Comparison of ENCODE assay signal across 1 cellular context in genomic region chr6:156809034-156809433, GRCh38.
TF ChIP-seq lines count a peak whose summit lies in the region.

No MANE protein-coding gene starts in this region.

TF ChIP-seq in K562, 482 proteins besides CTCF, POLR2A, EP300 and RAD21 (continued from another document):
- TF ChIP-seq CREBBP (IDR thresholded peaks at IDR 0.05; ENCODE audit: low read depth, low read length), result no peak
- TF ChIP-seq SOX6 (IDR thresholded peaks at IDR 0.05), result no peak; the same call in 1 of the 2 replicates
- TF ChIP-seq COPS2 (conservative IDR thresholded peaks at IDR 0.05), result no peak
- no peak for TF ChIP-seq LCOR (CRISPR knock-in tag; IDR thresholded peaks at IDR 0.05)
- peak; percentile 69; the same call in 1 of the 2 replicates for TF ChIP-seq MITF (IDR thresholded peaks at IDR 0.05)
- TF ChIP-seq GATAD2A (IDR thresholded peaks at IDR 0.05), result no peak
- TF ChIP-seq ELF4 (CRISPR knock-in tag; IDR thresholded peaks at IDR 0.05), result no peak
- TF ChIP-seq LARP7 (IDR thresholded peaks at IDR 0.05), result no peak
- 0 out of 2 replicates have a peak, but pooled peaks have one; percentile 42 for TF ChIP-seq HMBOX1 (IDR thresholded peaks at IDR 0.05)
- no peak for TF ChIP-seq CGGBP1 (CRISPR knock-in tag; IDR thresholded peaks at IDR 0.05)
- no peak for TF ChIP-seq NFRKB (IDR thresholded peaks at IDR 0.05; ENCODE audit: low read depth)
- no peak for TF ChIP-seq ZBTB7A (IDR thresholded peaks at IDR 0.05; ENCODE audit: borderline replicate concordance, control insufficient read depth, low read depth, low read length)
- TF ChIP-seq MYC (IDR thresholded peaks at IDR 0.05; ENCODE audit: low read depth, low read length), result 0 out of 2 replicates have a peak, but pooled peaks have one; percentile 36
- TF ChIP-seq MYC (CRISPR knock-in tag; IDR thresholded peaks at IDR 0.05; ENCODE audit: borderline replicate concordance, low read depth), result no peak
- TF ChIP-seq MTA1 (IDR thresholded peaks at IDR 0.05; ENCODE audit: borderline replicate concordance), result no peak
- TF ChIP-seq KLF6 (CRISPR knock-in tag; IDR thresholded peaks at IDR 0.05; ENCODE audit: borderline replicate concordance), result no peak
- no peak for TF ChIP-seq CHAMP1 (IDR thresholded peaks at IDR 0.05)
- TF ChIP-seq RERE (CRISPR knock-in tag; IDR thresholded peaks at IDR 0.05; ENCODE audit: borderline replicate concordance), result no peak
- TF ChIP-seq NR2C1 (IDR thresholded peaks at IDR 0.05), result 0 out of 2 replicates have a peak, but pooled peaks have one; percentile 8
- TF ChIP-seq NR2C1 (tag; IDR thresholded peaks at IDR 0.05), result no peak
- no peak for TF ChIP-seq PTRF (tag; IDR thresholded peaks at IDR 0.05)
- peak; percentile 44 to 57 for TF ChIP-seq E2F6 (IDR thresholded peaks at IDR 0.05; ENCODE audit: borderline replicate concordance in 1 of 2, extremely low read depth in 1 of 2, insufficient read depth in 1 of 2, insufficient read length in 1 of 2, low read depth in 1 of 2, low read length in 1 of 2, poor library complexity in 1 of 2, severe bottlenecking in 1 of 2)
- TF ChIP-seq E2F8 (IDR thresholded peaks at IDR 0.05; ENCODE audit: low read depth, partially characterized antibody), result no peak
- TF ChIP-seq DLX4 (CRISPR knock-in tag; IDR thresholded peaks at IDR 0.05), result no peak
- TF ChIP-seq CBFB (CRISPR knock-in tag; IDR thresholded peaks at IDR 0.05), result no peak
- no peak for TF ChIP-seq TEAD1 (CRISPR knock-in tag; IDR thresholded peaks at IDR 0.05)
- 0 out of 4 replicates have a peak, but pooled peaks have one; percentile 12 to 27 for TF ChIP-seq MNT (conservative IDR thresholded peaks at IDR 0.05)
- no peak for TF ChIP-seq PURB (CRISPR knock-in tag; IDR thresholded peaks at IDR 0.05; ENCODE audit: low read depth)
- no peak for TF ChIP-seq CXXC5 (CRISPR knock-in tag; IDR thresholded peaks at IDR 0.05)
- TF ChIP-seq MTF1 (CRISPR knock-in tag; IDR thresholded peaks at IDR 0.05; ENCODE audit: borderline replicate concordance), result no peak
- no peak for TF ChIP-seq MXI1 (IDR thresholded peaks at IDR 0.05; ENCODE audit: low read depth, low read length)
- 0 out of 4 replicates have a peak, but pooled peaks of 1 of the 2 experiments have one; percentile 17 for TF ChIP-seq FOXA3 (CRISPR knock-in tag; conservative IDR thresholded peaks at IDR 0.05 in 1 of 2, IDR thresholded peaks at IDR 0.05 in 1 of 2)
- no peak for TF ChIP-seq CREM (IDR thresholded peaks at IDR 0.05; ENCODE audit: low read depth)
- TF ChIP-seq RFX5 (IDR thresholded peaks at IDR 0.05; ENCODE audit: low read depth, low read length), result no peak
- no peak for TF ChIP-seq XRCC4 (IDR thresholded peaks at IDR 0.05; ENCODE audit: extremely low read depth, insufficient read depth, insufficient read length)
- no peak for TF ChIP-seq CAMTA2 (CRISPR knock-in tag; conservative IDR thresholded peaks at IDR 0.05)
- TF ChIP-seq TRIM24 (IDR thresholded peaks at IDR 0.05), result no peak
- TF ChIP-seq SP1 (CRISPR knock-in tag; IDR thresholded peaks at IDR 0.05), result no peak
- no peak for TF ChIP-seq DNMT1 (IDR thresholded peaks at IDR 0.05)
TF ChIP-seq in K562: peak in this region for 18.
